10 cellular contexts compared by ENCODE assay signal in genomic region chr6:32974541-32975308, GRCh38. TPM values are rescaled to one million over a fixed set of nuclear protein-coding genes. Genes with fewer than 3 reads are reported as not detected.
DNase-seq lines count a peak whose midpoint lies in the region; ATAC-seq and TF ChIP-seq lines count a peak whose summit lies in the region.
"Had no signal": no experiment of that assay in that cellular context is flagged by ENCODE, and none has a peak within 500 bp of the region (broad histone marks: within the 10 kb centered on the region; RNA-seq: fewer than 3 reads in every experiment).

No MANE protein-coding gene starts in this region.

- H3K79me2 ChIP-seq in hepatocyte, result peaks cover 85% of the 10 kb centered on the region

- H3K4me1 ChIP-seq in HEK293 (ENCODE audit: control insufficient read depth, insufficient read depth, low read length) (peaks cover 28% of the 10 kb centered on the region), hepatocyte (ENCODE audit: insufficient read depth) (peaks cover 32% of the 10 kb centered on the region), spleen (peaks cover 40 to 71% (median 53%) of the 10 kb centered on the region in 6 donors)

- no peak for ATAC-seq in GM21529 (IDR thresholded peaks at IDR 0.05; ENCODE audit: unreplicated experiment)

- no peaks in the 10 kb centered on the region for H3K9me2 ChIP-seq in hepatocyte (replicated peaks; ENCODE audit: insufficient read depth)

- H3K27me3 ChIP-seq in hepatocyte (no peaks in the 10 kb centered on the region), spleen (replicated peaks in 1 of 7) (no peaks in the 10 kb centered on the region)

- no peak for TF ChIP-seq POLR2A in spleen (IDR thresholded peaks at IDR 0.05)

- TF ChIP-seq CTCF in HEK293 (tag by site-specific recombination; IDR thresholded peaks at IDR 0.05) (no peak), WI38 (IDR thresholded peaks at IDR 0.05; ENCODE audit: low read depth, low read length) (no peak), hepatocyte (IDR thresholded peaks at IDR 0.05; ENCODE audit: poor library complexity) (no peak), spleen (IDR thresholded peaks at IDR 0.05 in 8 of 11, conservative IDR thresholded peaks at IDR 0.05 in 3 of 11) (no peak)

- DNase-seq in hepatocyte (ENCODE audit: low spot score) (no peak), spleen (no peak), NCI-H446 treated with DMSO at 0.1 percent for 48 hours (lab: John Stamatoyannopoulos, UW) (no peak), GDM1 (lab: John Stamatoyannopoulos, UW) (no peak)
- no peak for DNase-seq in effector CD4-positive, alpha-beta T cell

- peak overlapping the region; percentile 92 for H3K4me2 ChIP-seq in hepatocyte

- H4K20me1 ChIP-seq in hepatocyte (ENCODE audit: insufficient read depth, poor library complexity, severe bottlenecking), result peaks cover 75% of the 10 kb centered on the region

- H3K4me3 ChIP-seq in HEK293 (ENCODE audit: low read depth, low read length) (peak overlapping the region; percentile 97), WI38 (ENCODE audit: low read depth, low read length) (peak overlapping the region; percentile 64), hepatocyte (peak overlapping the region; percentile 44), spleen (peak overlapping the region; percentile 94 to 100 (median 98))

- H2AFZ ChIP-seq in hepatocyte, result no peak overlapping the region

- POLR2A ChIA-PET in HEK293 (lab: Yijun Ruan, JAX), result interaction anchor here (0.6 to 11.3 kb wide), 7 partner anchors 8 to 1142 kb away, joined by 3 to 405 read pairs (median 83); partner anchors contain the start of genes HLA-DMA, HLA-DMB, PSMB9 and TAP1

- H3K27ac ChIP-seq in HEK293 (ENCODE audit: extremely low read depth, low read depth, low read length) (peak overlapping the region; percentile 12; the same call in 1 of the 2 replicates), hepatocyte (no peak overlapping the region), spleen (peak overlapping the region in 6 of 8 donors; percentile 41 to 100 (median 99))

- CTCF ChIA-PET in HEK293 (lab: Yijun Ruan, JAX), result interaction anchor here (0.6 to 18.0 kb wide), 9 partner anchors 12 to 725 kb away, joined by 3 to 344 read pairs (median 3); partner anchors contain the start of genes HLA-DMA and TAP2

- no peaks in the 10 kb centered on the region for H3K9me3 ChIP-seq in HEK293 (ENCODE audit: control insufficient read depth, insufficient read depth, low read depth, low read length)
- no peaks in the 10 kb centered on the region for H3K9me3 ChIP-seq in hepatocyte (ENCODE audit: low read depth)
- no peaks in the 10 kb centered on the region for H3K9me3 ChIP-seq in spleen

- intact Hi-C loops in spleen (cut with DNase I; ENCODE audit: low total_unique reads), result no loop called here

- WGBS in hepatocyte (ENCODE audit: low lambda C conversion rate, missing lambda C conversion rate), result 12% methylated on average over 14 of the region's 14 CpGs
- whole genome bisulfite sequencing in spleen, 5 donors, result 8 to 25% (median 17%) methylated on average over 13 to 14 of the region's 14 CpGs

- peaks cover 60 to 83% of the 10 kb centered on the region in 2 experiments for H3K36me3 ChIP-seq in HEK293 (ENCODE audit: control insufficient read depth in 2 of 2, insufficient read depth in 1 of 2, low read length in 2 of 2)
- peaks cover 5% of the 10 kb centered on the region for H3K36me3 ChIP-seq in hepatocyte (replicated peaks; ENCODE audit: insufficient read depth, low read depth)
- peaks cover 17 to 77% (median 60%) of the 10 kb centered on the region in 6 donors for H3K36me3 ChIP-seq in spleen

TF ChIP-seq in HEK293, 187 proteins besides CTCF, POLR2A, EP300 and RAD21 (continues in another document):
- TF ChIP-seq ZNF670 (tag by site-specific recombination; IDR thresholded peaks at IDR 0.05; ENCODE audit: low read depth) (no peak), ZNF132 (tag by site-specific recombination; IDR thresholded peaks at IDR 0.05; ENCODE audit: borderline replicate concordance) (no peak), ZNF654 (tag by site-specific recombination; IDR thresholded peaks at IDR 0.05; ENCODE audit: low read depth) (no peak), ZNF621 (tag by site-specific recombination; IDR thresholded peaks at IDR 0.05) (no peak), ZNF221 (tag by site-specific recombination; IDR thresholded peaks at IDR 0.05; ENCODE audit: borderline replicate concordance) (no peak), YY2 (tag by site-specific recombination; IDR thresholded peaks at IDR 0.05) (no peak), EGR2 (tag by site-specific recombination; IDR thresholded peaks at IDR 0.05; ENCODE audit: low read depth) (peak; percentile 82), ZNF792 (tag by site-specific recombination; IDR thresholded peaks at IDR 0.05) (no peak), ZNF202 (tag by site-specific recombination; IDR thresholded peaks at IDR 0.05; ENCODE audit: borderline replicate concordance) (no peak), IKZF3 (tag by site-specific recombination; IDR thresholded peaks at IDR 0.05) (0 out of 2 replicates have a peak, but pooled peaks have one; percentile 26), ZNF473 (tag by site-specific recombination; IDR thresholded peaks at IDR 0.05) (no peak), ZNF398 (tag by site-specific recombination; IDR thresholded peaks at IDR 0.05) (no peak), BCL11B (tag by site-specific recombination; IDR thresholded peaks at IDR 0.05; ENCODE audit: low read depth) (no peak), ZNF155 (tag by site-specific recombination; IDR thresholded peaks at IDR 0.05) (no peak), PRDM4 (tag by site-specific recombination; IDR thresholded peaks at IDR 0.05) (no peak), ZNF18 (tag by site-specific recombination; IDR thresholded peaks at IDR 0.05) (no peak), ZNF629 (tag by site-specific recombination; IDR thresholded peaks at IDR 0.05) (no peak), ZNF292 (tag by site-specific recombination; IDR thresholded peaks at IDR 0.05; ENCODE audit: borderline replicate concordance, low read depth) (no peak)

RNA-seq across cellular contexts. Expression of gene BRD2, which starts 6.3 kb away (rescaled TPM):
- 132 and 133 TPM in 2 replicates for total RNA-seq in hepatocyte
- 106 and 118 TPM in 2 replicates for polyA plus RNA-seq in hepatocyte
- 100 to 1,000 TPM; 169 to 277 (median 234) TPM for total RNA-seq in spleen
- polyA plus RNA-seq in spleen, result 100 to 1,000 TPM in 2 of 3 donors, 10 to 100 TPM in 1; 80.5 to 127 (median 103) TPM

RNA-seq across cellular contexts. Expression of gene HLA-DMA, which starts 21.8 kb away (rescaled TPM):
- 9.0 and 9.5 TPM in 2 replicates for total RNA-seq in hepatocyte
- polyA plus RNA-seq in hepatocyte, result 4.7 and 9.2 TPM in 2 replicates
- total RNA-seq in spleen, result 100 to 1,000 TPM; 141 to 218 (median 173) TPM
- polyA plus RNA-seq in spleen, result 100 to 1,000 TPM; 235 to 423 (median 270) TPM

RNA-seq across cellular contexts. Expression of gene HLA-DMB, which starts 33.9 kb away (rescaled TPM):
- total RNA-seq in hepatocyte, result 1.00 and 1.0 TPM in 2 replicates
- 1.7 TPM in 1 of 2 replicates, not detected in the other for polyA plus RNA-seq in hepatocyte
- total RNA-seq in spleen, result 100 to 1,000 TPM; 124 to 178 (median 144) TPM
- 100 to 1,000 TPM; 158 to 226 (median 209) TPM for polyA plus RNA-seq in spleen
- total RNA-seq: LHCN-M2 had no signal

RNA-seq across cellular contexts. Expression of gene HLA-DOA, which starts 34.7 kb away (rescaled TPM):
- 1.4 and 2.0 TPM in 2 replicates for total RNA-seq in hepatocyte
- 0.79 and 0.83 TPM in 2 replicates for polyA plus RNA-seq in hepatocyte
- total RNA-seq in spleen, result 10 to 100 TPM; 30.8 to 89.5 (median 68.6) TPM
- polyA plus RNA-seq in spleen, result 10 to 100 TPM; 36.9 to 48.7 (median 40.0) TPM
- total RNA-seq: glomerular endothelial cell had no signal

Comparison
In these comparisons a context has a peak if more than half of its experiments do, and no peak if none do; other contexts are left out.
1. H3K4me3 ChIP-seq: peak in every context shown above with its lines; median percentile 98 in spleen; 97 in HEK293; 64 in WI38; 44 in hepatocyte.
2. RNA of gene HLA-DMA, which starts 21.8 kb away (total RNA-seq): 141 to 218 TPM in spleen; 9.0 to 9.5 TPM in hepatocyte; every median in the first group is over 10 times any median in the second.
3. RNA of gene HLA-DMB, which starts 33.9 kb away (total RNA-seq): 124 to 178 TPM in spleen; 1.00 to 1.0 TPM in hepatocyte; every median in the first group is over 10 times any median in the second.